In genomic region chr18:63624863-63625262, GRCh38 we compare ENCODE assay signal across 11 cellular contexts. TPM values are rescaled to one million over a fixed set of nuclear protein-coding genes. Genes with fewer than 3 reads are reported as not detected.
"Had no signal": no experiment of that assay in that cellular context is flagged by ENCODE, and none has a peak within 500 bp of the region (broad histone marks: within the 10 kb centered on the region; RNA-seq: fewer than 3 reads in every experiment).

No MANE protein-coding gene starts in this region.

- H3K27ac ChIP-seq: GM23248 had no signal

- H3K4me1 ChIP-seq: HAP-1 had no signal

- H3K36me3 ChIP-seq: HAP-1 had no signal

- H3K27ac Mint-ChIP-seq: GM23338, H9, HFFc6 had no signal

- DNase-seq: GM23248, GOT3, H7, H9, HCEC 1CT, HFFc6 had no signal

- H3K9me3 ChIP-seq: HAP-1 had no signal

- H3K4me3 Mint-ChIP-seq: GM23338, H9, HFFc6 had no signal

- H3K4me1 Mint-ChIP-seq: GM23338 had no signal

- ATAC-seq: GM23338, HCT116 had no signal

- H3K4me3 ChIP-seq: GM23248, GM23338, HAP-1 had no signal

RNA-seq across cellular contexts. Expression of gene SERPINB4, which starts 19.2 kb away (rescaled TPM):
- total RNA-seq: GM23248, H4, H7, HFFc6 had no signal

RNA-seq across cellular contexts. Expression of gene SERPINB3, which starts 36.8 kb away (rescaled TPM):
- total RNA-seq: GM23248, H4, H7, HFFc6 had no signal

RNA-seq across cellular contexts. Expression of gene SERPINB13, which starts 37.7 kb away (rescaled TPM):
- total RNA-seq: GM23248, GM23338, H1, H4, H7, H9, HFFc6 had no signal
